In the genomic region with DNA sequence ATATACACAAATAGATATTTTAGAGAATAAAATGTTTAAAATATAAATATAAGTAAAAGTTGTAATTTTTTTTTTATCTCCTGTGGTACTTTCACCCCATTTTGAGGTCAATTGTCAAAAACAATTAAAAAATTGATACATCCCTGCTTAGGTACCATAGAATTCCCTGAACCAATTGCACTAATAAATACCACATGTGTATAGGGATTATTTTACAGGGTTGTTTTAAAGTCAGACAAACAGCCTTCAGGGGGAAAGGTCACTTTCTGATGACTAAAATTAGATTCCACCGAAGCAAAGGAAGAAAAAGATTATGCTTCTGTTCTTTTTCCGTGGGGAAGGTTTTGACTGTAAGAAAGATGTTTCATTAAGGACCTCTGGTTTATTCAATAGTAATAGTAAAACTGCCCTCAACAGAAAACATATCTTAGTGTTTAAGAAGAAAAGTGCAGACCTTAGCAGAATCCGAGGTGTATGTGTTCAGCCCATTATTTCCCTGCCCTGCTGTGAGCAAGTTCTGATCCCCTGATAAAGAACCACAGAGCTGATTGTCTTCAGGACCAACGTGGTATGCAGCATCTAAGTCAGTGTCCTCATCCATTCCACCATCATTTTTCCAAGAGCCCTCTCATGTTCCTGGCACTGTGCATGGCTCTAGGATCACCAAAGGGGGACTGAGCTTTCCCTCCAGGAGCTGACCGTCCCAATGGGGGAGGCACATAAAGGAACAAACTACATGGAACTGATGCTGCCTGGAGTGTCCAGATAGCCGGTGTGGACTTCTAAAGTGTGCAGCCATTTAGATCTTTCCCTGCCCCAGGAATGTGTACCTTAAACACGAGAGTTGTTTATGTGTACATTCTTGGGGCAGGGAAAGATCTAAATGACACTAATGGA, we compare ENCODE assay signal across 11 cellular contexts. TPM values are rescaled to one million over a fixed set of nuclear protein-coding genes. Genes with fewer than 3 reads are reported as not detected.
A peak's percentile ranks its signal among the peaks of the same experiment; 100 is the strongest.
DNase-seq lines count a peak whose midpoint lies in the region; ATAC-seq, FAIRE-seq and TF ChIP-seq lines count a peak whose summit lies in the region.
"Had no signal": no experiment of that assay in that cellular context is flagged by ENCODE, and none has a peak within 500 bp of the region (broad histone marks: within the 10 kb centered on the region; RNA-seq: fewer than 3 reads in every experiment).

No MANE protein-coding gene starts in this region.

- H3K4me1 Mint-ChIP-seq in astrocyte (ENCODE audit: low read depth, unreplicated experiment): peaks cover 77% of the 10 kb centered on the region

- H3K36me3 Mint-ChIP-seq in astrocyte (ENCODE audit: low read depth, unreplicated experiment): no peaks in the 10 kb centered on the region

- TF ChIP-seq CTCF in HFF-Myc (IDR thresholded peaks at IDR 0.05; ENCODE audit: low read depth, low read length, missing control alignments) (no peak), astrocyte (IDR thresholded peaks at IDR 0.05; ENCODE audit: insufficient read depth, low read depth, low read length) (no peak)

- H3K9me3 ChIP-seq in astrocyte (ENCODE audit: insufficient read depth, low read depth, low read length) (no peaks in the 10 kb centered on the region), stomach smooth muscle (ENCODE audit: control insufficient read depth in 2 of 2, low read length in 2 of 2) (no peaks in the 10 kb centered on the region)
- H3K9me3 ChIP-seq: mucosa of descending colon had no signal

- H3K4me1 ChIP-seq in astrocyte (ENCODE audit: insufficient read depth, low read length) (peaks cover 60% of the 10 kb centered on the region), stomach smooth muscle (ENCODE audit: control insufficient read depth, insufficient read depth, low read length) (peaks cover 57% of the 10 kb centered on the region)

- H3K9ac ChIP-seq in astrocyte (ENCODE audit: low read length) (peak overlapping the region; percentile 29), stomach smooth muscle (ENCODE audit: low read length in 2 of 2) (peak overlapping the region in 1 of 2 donors; percentile 6)

- H3K27ac ChIP-seq in astrocyte (ENCODE audit: low read depth, low read length): peak overlapping the region; percentile 54
- H3K27ac ChIP-seq in stomach smooth muscle (ENCODE audit: low read length): peak overlapping the region; percentile 66
- H3K27ac ChIP-seq: HL-60 had no signal

- H3K4me3 ChIP-seq in HFF-Myc (replicated peaks; ENCODE audit: low read depth, low read length): no peak overlapping the region
- peak overlapping the region; percentile 6 for H3K4me3 ChIP-seq in astrocyte (ENCODE audit: insufficient read depth, low read depth, low read length)
- peak overlapping the region; percentile 1 to 61 for H3K4me3 ChIP-seq in stomach smooth muscle (ENCODE audit: low read length in 2 of 2)
- H3K4me3 ChIP-seq: mucosa of descending colon had no signal

- no peak overlapping the region for H2AFZ ChIP-seq in astrocyte (ENCODE audit: low read depth, low read length)

- H3K4me2 ChIP-seq in astrocyte (ENCODE audit: low read length): peak overlapping the region; percentile 58

- H3K27me3 Mint-ChIP-seq in astrocyte (ENCODE audit: low read depth, unreplicated experiment): no peaks in the 10 kb centered on the region

- H3K9me3 Mint-ChIP-seq in astrocyte (ENCODE audit: unreplicated experiment): no peaks in the 10 kb centered on the region

- ATAC-seq in GM21423 (IDR thresholded peaks at IDR 0.05; ENCODE audit: unreplicated experiment): no peak
- ATAC-seq: mucosa of descending colon had no signal

- no peaks in the 10 kb centered on the region for H3K27me3 ChIP-seq in astrocyte (ENCODE audit: insufficient read depth, low read length)
- no peaks in the 10 kb centered on the region for H3K27me3 ChIP-seq in stomach smooth muscle (ENCODE audit: control insufficient read depth in 1 of 2, insufficient read depth in 2 of 2, low read length in 2 of 2)

- H3K79me2 ChIP-seq in astrocyte (ENCODE audit: insufficient read depth, low read length): peaks cover 79% of the 10 kb centered on the region

- DNase-seq in HFF-Myc (ENCODE audit: extremely low read depth, low read depth) (peak; percentile 51), astrocyte (ENCODE audit: low read depth) (no peak), left kidney (ENCODE audit: low read depth, low spot score) (peak; percentile 53)
- no peak for DNase-seq in activated CD4-positive, alpha-beta T cell treated with anti-CD3 and anti-CD28 coated beads for 48 hours
- DNase-seq in central memory CD4-positive, alpha-beta T cell: no peak
- DNase-seq: activated CD4-positive, alpha-beta T cell treated with anti-CD3 and anti-CD28 coated beads for 1 hour; mucosa of descending colon; NCI-H510A had no signal

- no peak for FAIRE-seq in astrocyte (lab: Jason Lieb, UNC)

- H4K20me1 ChIP-seq in astrocyte (ENCODE audit: insufficient read depth, low read length): peaks cover 19% of the 10 kb centered on the region

- no peak overlapping the region for H3K4me3 Mint-ChIP-seq in astrocyte (ENCODE audit: unreplicated experiment)

- H3K36me3 ChIP-seq in astrocyte (ENCODE audit: insufficient read depth, low read length) (no peaks in the 10 kb centered on the region), stomach smooth muscle (ENCODE audit: control insufficient read depth in 2 of 2, insufficient read depth in 2 of 2, low read length in 2 of 2) (no peaks in the 10 kb centered on the region)

- peak overlapping the region; percentile 93 for H3K27ac Mint-ChIP-seq in astrocyte (ENCODE audit: unreplicated experiment)

RNA-seq across cellular contexts. Expression of gene SCHIP1, which starts 16.2 kb away (rescaled TPM):
- 21.3 and 27.7 TPM in 2 replicates for total RNA-seq in astrocyte

Comparison
In these comparisons a context has a peak if more than half of its experiments do, and no peak if none do; other contexts are left out.
1. DNase-seq: peak in HFF-Myc (single experiment) and left kidney (single experiment); none in astrocyte (single experiment), activated CD4-positive, alpha-beta T cell treated with anti-CD3 and anti-CD28 coated beads for 48 hours (single experiment) and central memory CD4-positive, alpha-beta T cell (single experiment).